ENCODE assay signal across 2 cellular contexts in the genomic region with DNA sequence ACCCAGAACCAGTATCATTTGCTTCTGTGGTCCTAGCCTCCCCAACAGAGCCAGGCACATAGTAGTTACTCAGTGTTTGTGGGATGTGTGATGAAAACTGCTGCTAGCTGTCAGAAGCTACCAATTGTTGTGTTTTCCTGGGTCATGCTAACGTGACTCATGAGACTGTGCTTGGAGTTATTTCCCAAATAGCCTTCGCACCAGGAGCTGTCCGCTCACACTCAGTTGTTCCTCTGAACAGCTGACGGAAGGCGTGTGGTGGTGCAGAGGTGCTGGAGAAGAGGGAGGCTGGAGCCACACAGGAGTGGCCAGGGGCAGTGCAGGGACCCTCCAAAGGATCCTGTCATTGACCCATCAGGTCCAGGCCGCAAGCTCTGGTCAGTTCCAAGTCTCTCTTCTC.
TF ChIP-seq lines count a peak whose summit lies in the region.

No MANE protein-coding gene starts in this region.

TF ChIP-seq in Ishikawa, 13 proteins besides CTCF, POLR2A, EP300 and RAD21 (continued from another document):
- TF ChIP-seq USF1 (IDR thresholded peaks at IDR 0.05) (no peak), EGR1 (IDR thresholded peaks at IDR 0.05) (no peak), YY1 (IDR thresholded peaks at IDR 0.05; ENCODE audit: low read depth) (no peak), TEAD4 (IDR thresholded peaks at IDR 0.05) (no peak), REST (IDR thresholded peaks at IDR 0.05; ENCODE audit: low read depth) (peak; percentile 40; the same call in 1 of the 2 replicates), FOXM1 (IDR thresholded peaks at IDR 0.05; ENCODE audit: borderline replicate concordance, low read depth) (no peak), CEBPB (IDR thresholded peaks at IDR 0.05) (no peak), NFIC (IDR thresholded peaks at IDR 0.05) (no peak), ZBTB7A (IDR thresholded peaks at IDR 0.05; ENCODE audit: low read depth) (no peak), CREB1 (IDR thresholded peaks at IDR 0.05; ENCODE audit: low read depth) (no peak)
- TF ChIP-seq, protein P1, sequence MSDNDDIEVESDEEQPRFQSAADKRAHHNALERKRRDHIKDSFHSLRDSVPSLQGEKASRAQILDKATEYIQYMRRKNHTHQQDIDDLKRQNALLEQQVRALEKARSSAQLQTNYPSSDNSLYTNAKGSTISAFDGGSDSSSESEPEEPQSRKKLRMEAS (IDR thresholded peaks at IDR 0.05), result 0 out of 2 replicates have a peak, but pooled peaks have one; percentile 15
TF ChIP-seq in Ishikawa: peak in this region for 2.

TF ChIP-seq in H1, 55 proteins besides CTCF, POLR2A, EP300 and RAD21 (continued from another document):
- TF ChIP-seq PHF8 (conservative IDR thresholded peaks at IDR 0.05; ENCODE audit: low read depth, low read length) (no peak), TAF1 (IDR thresholded peaks at IDR 0.05; ENCODE audit: low read depth, low read length) (no peak), EGR1 (IDR thresholded peaks at IDR 0.05; ENCODE audit: borderline replicate concordance, low read depth, low read length) (no peak), CHD1 (IDR thresholded peaks at IDR 0.05; ENCODE audit: low read depth, low read length) (no peak), HDAC2 (IDR thresholded peaks at IDR 0.05; ENCODE audit: borderline replicate concordance in 1 of 2, low read depth in 2 of 2, low read length in 2 of 2) (no peak), KDM5A (IDR thresholded peaks at IDR 0.05; ENCODE audit: low read length) (no peak)
